20 cellular contexts compared by ENCODE assay signal in the genomic region with DNA sequence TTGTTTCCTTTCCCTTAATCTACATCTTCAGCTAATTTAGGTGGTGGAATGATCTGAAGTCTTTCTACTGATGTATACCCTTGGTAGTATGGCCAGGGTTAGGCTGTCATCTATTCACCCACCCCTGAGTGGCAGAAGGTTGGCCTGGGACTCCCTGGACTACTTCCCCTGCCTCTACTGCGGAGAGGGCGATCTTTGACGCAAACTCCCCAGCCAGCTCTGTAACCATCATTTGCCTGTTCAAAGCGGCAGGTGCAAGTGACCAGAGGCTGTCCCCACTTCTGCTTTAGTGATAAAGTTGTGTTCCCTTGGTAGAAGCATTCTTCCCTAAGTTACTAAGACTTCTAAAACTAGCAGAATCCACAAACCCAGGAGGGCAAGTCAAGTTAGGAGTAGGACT.
"Had no signal": no experiment of that assay in that cellular context is flagged by ENCODE, and none has a peak within 500 bp of the region (broad histone marks: within the 10 kb centered on the region; RNA-seq: fewer than 3 reads in every experiment).

No MANE protein-coding gene starts in this region.

- H2AFZ ChIP-seq: hepatocyte had no signal

- H3K36me3 ChIP-seq: colonic mucosa, esophagus muscularis mucosa, gastroesophageal sphincter, heart left ventricle, left ventricle myocardium inferior, lower lobe of right lung had no signal

- H3K27me3 ChIP-seq: colonic mucosa, esophagus muscularis mucosa, gastroesophageal sphincter had no signal

- H3K4me1 Mint-ChIP-seq: immature natural killer cell had no signal

- H3K79me2 ChIP-seq: hepatocyte had no signal

- H3K4me3 Mint-ChIP-seq: dendritic cell treated with granulocyte-macrophage colony-stimulating factor and Interleukin-4, amounts not matched to agents 40 ng/mL and 50 ng/mL, for 4 days; immature natural killer cell had no signal

- H3K9me3 Mint-ChIP-seq: dendritic cell treated with granulocyte-macrophage colony-stimulating factor and Interleukin-4, amounts not matched to agents 40 ng/mL and 50 ng/mL, for 4 days; immature natural killer cell had no signal

- H3K4me3 ChIP-seq: colonic mucosa, esophagus muscularis mucosa, gastroesophageal sphincter, heart left ventricle, hepatocyte, left ventricle myocardium inferior, lower lobe of right lung had no signal

- H3K9me3 ChIP-seq: colonic mucosa, esophagus muscularis mucosa, gastroesophageal sphincter, heart left ventricle, left ventricle myocardium inferior, lower lobe of right lung had no signal

- ATAC-seq: foreskin keratinocyte, gastroesophageal sphincter, left colon, left lobe of liver, lower lobe of right lung had no signal

- DNase-seq: colonic mucosa; cortex of kidney; effector memory CD4-positive, alpha-beta T cell; foreskin keratinocyte; heart left ventricle; hypothalamus; immature natural killer cell; islet precursor cell; kidney; kidney glomerular epithelial cell; left colon; left ventricle myocardium inferior; lower lobe of right lung; mesenchymal stem cell; midbrain had no signal

- H3K36me3 Mint-ChIP-seq: immature natural killer cell had no signal

- H3K27ac Mint-ChIP-seq: dendritic cell treated with granulocyte-macrophage colony-stimulating factor and Interleukin-4, amounts not matched to agents 40 ng/mL and 50 ng/mL, for 4 days; immature natural killer cell had no signal

- H3K4me2 ChIP-seq: hepatocyte had no signal

- H3K4me1 ChIP-seq: colonic mucosa, foreskin keratinocyte, lower lobe of right lung had no signal

- H3K27ac ChIP-seq: colonic mucosa, esophagus muscularis mucosa, foreskin keratinocyte, gastroesophageal sphincter, heart left ventricle, hepatocyte, left ventricle myocardium inferior, lower lobe of right lung had no signal
